4 cellular contexts compared by ENCODE assay signal in the genomic region with DNA sequence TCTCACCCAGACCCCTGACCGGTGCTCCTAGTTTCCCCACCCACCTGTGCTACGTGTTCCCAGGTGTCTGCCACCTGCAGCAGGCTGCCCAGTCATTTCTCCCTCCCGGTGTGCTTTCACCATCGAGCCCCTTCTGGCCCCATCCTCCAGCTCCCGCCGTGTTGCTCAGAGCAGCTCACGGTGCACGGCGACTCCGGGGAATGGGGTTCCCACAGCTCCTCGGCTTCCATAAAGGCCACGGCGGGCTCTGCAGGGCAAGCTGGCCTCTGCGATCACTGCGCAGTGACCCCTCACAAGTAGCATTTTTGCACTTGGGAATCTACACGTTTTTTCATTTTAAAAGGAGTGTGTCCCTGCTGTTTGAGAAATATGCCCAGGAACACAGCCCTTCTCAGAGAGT. TPM values are rescaled to one million over a fixed set of nuclear protein-coding genes. Genes with fewer than 3 reads are reported as not detected.
"Had no signal": no experiment of that assay in that cellular context is flagged by ENCODE, and none has a peak within 500 bp of the region (broad histone marks: within the 10 kb centered on the region; RNA-seq: fewer than 3 reads in every experiment).

No MANE protein-coding gene starts in this region.

RNA-seq across cellular contexts. Expression of gene C1QTNF9, which starts 49.5 kb away (rescaled TPM):
- total RNA-seq: GM23248, H1, H4, HFFc6 had no signal
- polyA plus RNA-seq: H1 had no signal
